12 cellular contexts compared by ENCODE assay signal in the genomic region with DNA sequence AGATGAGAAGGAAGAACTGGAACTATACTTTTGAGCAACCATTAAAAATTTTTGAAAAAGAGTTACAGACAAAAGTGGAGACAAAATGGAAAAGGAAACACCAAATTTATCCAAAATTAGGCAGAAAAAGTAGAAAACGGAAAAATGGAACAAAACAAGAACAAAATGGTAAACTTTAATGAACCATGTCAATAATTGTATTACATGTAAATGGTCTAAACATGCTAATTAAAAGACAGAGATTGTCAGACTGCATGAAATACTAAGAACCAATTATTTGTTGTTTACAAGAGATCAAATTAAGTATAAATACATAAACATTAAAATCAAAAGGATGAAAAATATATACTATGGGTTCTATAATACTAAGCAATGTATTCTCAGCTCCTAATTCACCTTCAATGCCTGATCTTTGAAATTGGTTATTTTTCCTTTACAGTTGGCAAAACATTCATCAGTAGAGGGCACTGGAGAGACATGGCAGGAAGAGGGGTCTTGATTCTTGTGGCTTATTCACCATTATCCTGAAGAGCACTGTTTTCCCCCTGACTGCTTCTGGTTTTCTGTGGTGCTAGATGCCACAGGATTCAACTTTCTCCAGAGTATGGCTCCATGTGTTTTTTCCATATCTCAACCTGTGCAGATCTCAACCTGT.
DNase-seq lines count a peak whose midpoint lies in the region; FAIRE-seq and TF ChIP-seq lines count a peak whose summit lies in the region.
"Had no signal": no experiment of that assay in that cellular context is flagged by ENCODE, and none has a peak within 500 bp of the region (broad histone marks: within the 10 kb centered on the region; RNA-seq: fewer than 3 reads in every experiment).

No MANE protein-coding gene starts in this region.

- H3K4me1 ChIP-seq in A673 (ENCODE audit: insufficient read depth, low read length, poor library complexity, severe bottlenecking) (no peaks in the 10 kb centered on the region), small intestine (ENCODE audit: control insufficient read depth in 2 of 2, insufficient read depth in 1 of 2, low read depth in 1 of 2, low read length in 1 of 2) (no peaks in the 10 kb centered on the region), adrenal gland (replicated peaks in 1 of 2) (no peaks in the 10 kb centered on the region)
- H3K4me1 ChIP-seq: BLaER1 had no signal

- H3K27ac ChIP-seq in A673 (ENCODE audit: low read depth, low read length, poor library complexity, severe bottlenecking) = no peak overlapping the region
- no peak overlapping the region for H3K27ac ChIP-seq in small intestine (ENCODE audit: low read depth in 1 of 2, low read length in 1 of 2)
- no peak overlapping the region for H3K27ac ChIP-seq in adrenal gland
- H3K27ac ChIP-seq: BLaER1 had no signal

- 9 to 22% (median 20%) methylated on average over 1 of the region's 1 CpG for WGBS in small intestine, 3 donors
- 14 to 19% (median 16%) methylated on average over 1 of the region's 1 CpG for WGBS in adrenal gland, 4 donors

- DNase-seq in A673 (ENCODE audit: low spot score) (peak; percentile 56), NCI-H69 (lab: John Stamatoyannopoulos, UW) (peak; percentile 55), choroid plexus epithelial cell (ENCODE audit: low read depth) (no peak), SKM-1 (lab: John Stamatoyannopoulos, UW; ENCODE audit: unreplicated experiment) (no peak), small intestine (no peak), NCI-H1105 (lab: John Stamatoyannopoulos, UW) (no peak), adrenal gland (no peak)
- DNase-seq: effector memory CD4-positive, alpha-beta T cell; stimulated activated CD4-positive, alpha-beta T cell treated with anti-CD3 and anti-CD28 coated beads, Interleukin-4, amount 100 ng/mL, for 4 hours; T-helper 1 cell had no signal

- CTCF ChIA-PET in A673 (lab: Charles Lee) = no interaction called here

- POLR2A ChIA-PET in A673 (lab: Charles Lee; ENCODE audit: low non-redundant PET) = no interaction called here

- H3K36me3 ChIP-seq in A673 (ENCODE audit: insufficient read depth, low read length, poor library complexity, severe bottlenecking) (no peaks in the 10 kb centered on the region), small intestine (ENCODE audit: control insufficient read depth in 2 of 2, insufficient read depth in 2 of 2, low read length in 2 of 2) (no peaks in the 10 kb centered on the region), adrenal gland (replicated peaks in 1 of 2) (no peaks in the 10 kb centered on the region)
- H3K36me3 ChIP-seq: BLaER1 had no signal

- H3K4me3 ChIP-seq in A673 (ENCODE audit: low read depth, low read length, poor library complexity, severe bottlenecking) (no peak overlapping the region), GM12875 (ENCODE audit: low read depth, low read length) (no peak overlapping the region), choroid plexus epithelial cell (ENCODE audit: low read depth, low read length) (no peak overlapping the region), small intestine (ENCODE audit: low read depth in 1 of 2, low read length in 2 of 2) (no peak overlapping the region), adrenal gland (no peak overlapping the region)
- H3K4me3 ChIP-seq: BLaER1 had no signal

- H3K27me3 ChIP-seq in A673 (replicated peaks; ENCODE audit: insufficient read depth, low read depth, low read length, poor library complexity) (peaks cover 6% of the 10 kb centered on the region), small intestine (ENCODE audit: control insufficient read depth in 2 of 2, insufficient read depth in 2 of 2, low read length in 2 of 2) (peaks cover 0 to under 1% of the 10 kb centered on the region in 2 donors), adrenal gland (no peaks in the 10 kb centered on the region)
- H3K27me3 ChIP-seq: BLaER1 had no signal

- TF ChIP-seq CTCF in A673 (conservative IDR thresholded peaks at IDR 0.05; ENCODE audit: low read depth, low read length) (peak; percentile 58), GM12875 (IDR thresholded peaks at IDR 0.05; ENCODE audit: borderline replicate concordance, insufficient read depth, low read depth, low read length) (0 out of 2 replicates have a peak, but pooled peaks have one; percentile 12), choroid plexus epithelial cell (conservative IDR thresholded peaks at IDR 0.05; ENCODE audit: low read depth, low read length) (peak; percentile 21), adrenal gland (IDR thresholded peaks at IDR 0.05) (no peak)

- TF ChIP-seq POLR2A in adrenal gland (IDR thresholded peaks at IDR 0.05) = no peak

- peaks cover 22% of the 10 kb centered on the region for H3K9me3 ChIP-seq in A673 (ENCODE audit: low read depth, low read length, poor library complexity, severe bottlenecking)
- no peaks in the 10 kb centered on the region for H3K9me3 ChIP-seq in small intestine (ENCODE audit: control insufficient read depth, low read depth)
- peaks cover 0 to 11% (median 10%) of the 10 kb centered on the region in 3 donors for H3K9me3 ChIP-seq in adrenal gland (replicated peaks in 1 of 3)

- FAIRE-seq in small intestine (lab: Jason Lieb, UNC) = no peak

- intact Hi-C loops in A673 (cut with micrococcal nuclease; ENCODE audit: unreplicated experiment) (no loop called here), adrenal gland (cut with DNase I) (no loop called here)

- BruUV-seq in A673 (replicated peaks; lab: Mats Ljungman, UMichigan) = no TSS peak

Comparison
In these comparisons a context has a peak if more than half of its experiments do, and no peak if none do; other contexts are left out.
1. DNase-seq: peak in A673 (single experiment) and NCI-H69 (single experiment); none in choroid plexus epithelial cell (single experiment), SKM-1 (single experiment), small intestine (single experiment), NCI-H1105 (single experiment) and adrenal gland (0 of 7).
2. CTCF ChIP-seq: peak in A673 (single experiment), GM12875 (single experiment) and choroid plexus epithelial cell (single experiment); none in adrenal gland (0 of 6).